Comparison of ENCODE assay signal across 28 cellular contexts in the genomic region with DNA sequence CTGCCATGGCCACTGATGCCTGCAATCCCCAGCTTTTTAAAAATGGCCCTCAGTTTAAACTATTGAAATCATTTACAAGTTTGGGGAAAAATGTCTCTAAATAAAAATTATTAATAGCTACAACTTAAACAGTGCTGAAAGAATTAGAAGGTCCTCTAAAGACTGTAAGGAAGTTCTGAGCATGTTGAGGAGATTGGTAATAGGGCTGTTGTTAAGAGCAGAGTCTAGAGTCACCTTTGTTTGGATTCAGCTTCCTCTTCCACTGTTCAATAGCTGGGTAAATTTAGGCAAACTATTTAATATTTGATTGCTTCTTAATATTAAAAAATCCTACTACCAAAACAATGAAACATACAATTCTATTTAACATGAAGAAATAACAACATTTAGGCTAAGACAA.
"Had no signal": no experiment of that assay in that cellular context is flagged by ENCODE, and none has a peak within 500 bp of the region (broad histone marks: within the 10 kb centered on the region; RNA-seq: fewer than 3 reads in every experiment).

No MANE protein-coding gene starts in this region.

- DNase-seq: activated B cell treated with CpG ODN at 0.5 μM for 24 hours; activated CD4-positive, alpha-beta memory T cell treated with anti-CD3 and anti-CD28 coated beads for 36 hours; activated CD4-positive, alpha-beta T cell treated with anti-CD3 and anti-CD28 coated beads for 4 hours; activated CD4-positive, alpha-beta T cell treated with anti-CD3 and anti-CD28 coated beads, Interleukin-2, amount 10 ng/mL, durations not matched to agents 24 days and 14 days; activated CD4-positive, alpha-beta T cell treated with anti-CD3 and anti-CD28 coated beads, Interleukin-2, amount 50 U/mL, for 1 hour; activated CD4-positive, alpha-beta T cell treated with anti-CD3 and anti-CD28 coated beads, Interleukin-2, amount 50 U/mL, for 4 hours; activated CD4-positive, CD25-positive, alpha-beta regulatory T cell treated with anti-CD3 and anti-CD28 coated beads, Interleukin-2, amount 50 U/mL, for 72 hours; activated CD8-positive, alpha-beta memory T cell treated with anti-CD3 and anti-CD28 coated beads, Interleukin-2, amount 50 U/mL, for 4 hours; activated CD8-positive, alpha-beta T cell treated with anti-CD3 and anti-CD28 coated beads for 36 hours; activated effector memory CD4-positive, alpha-beta T cell treated with anti-CD3 and anti-CD28 coated beads, Interleukin-2, amount 50 U/mL, for 16 hours; activated gamma-delta T cell treated with Interleukin-2 at 50 U/mL for 16 hours; activated naive CD4-positive, alpha-beta T cell; activated naive CD4-positive, alpha-beta T cell treated with anti-CD3 and anti-CD28 coated beads for 36 hours; activated naive CD4-positive, alpha-beta T cell treated with anti-CD3 and anti-CD28 coated beads, Interleukin-2, amount 50 U/mL, for 16 hours; activated naive CD8-positive, alpha-beta T cell treated with anti-CD3 and anti-CD28 coated beads for 36 hours; activated T-cell treated with anti-CD3 and anti-CD28 coated beads for 4 hours; activated T-cell treated with anti-CD3 and anti-CD28 coated beads, Interleukin-2, amount 50 U/mL, for 1 hour; activated T-cell treated with anti-CD3 and anti-CD28 coated beads, Interleukin-2, amount 50 U/mL, for 4 hours; activated T-cell treated with anti-CD3 and anti-CD28 coated beads, Interleukin-2, amount 50 U/mL, for 72 hours; adrenal gland; amniotic stem cell; aorta; body of pancreas; brain microvascular endothelial cell; central memory CD4-positive, alpha-beta T cell; T-helper 9 cell had no signal

- ATAC-seq: activated CD8-positive, alpha-beta T cell treated with anti-CD3 and anti-CD28 coated beads for 36 hours; activated naive CD4-positive, alpha-beta T cell treated with anti-CD3 and anti-CD28 coated beads, Interleukin-2, amount 50 U/mL, for 72 hours; activated T-cell treated with anti-CD3 and anti-CD28 coated beads, Interleukin-2, amount 50 U/mL, for 4 hours; activated T-cell treated with anti-CD3 and anti-CD28 coated beads, Interleukin-2, amount 50 U/mL, for 72 hours; activated T-helper 17 cell treated with anti-CD3 and anti-CD28 coated beads, Interleukin-2, amount 50 U/mL, for 72 hours; body of pancreas had no signal
